ENCODE assay signal across 34 cellular contexts in genomic region chr13:55437162-55437561, GRCh38.
"Had no signal": no experiment of that assay in that cellular context is flagged by ENCODE, and none has a peak within 500 bp of the region (broad histone marks: within the 10 kb centered on the region; RNA-seq: fewer than 3 reads in every experiment).

No MANE protein-coding gene starts in this region.

- H3K4me3 Mint-ChIP-seq: activated CD8-positive, alpha-beta T cell treated with anti-CD3 and anti-CD28 coated beads for 36 hours; activated naive CD4-positive, alpha-beta T cell treated with anti-CD3 and anti-CD28 coated beads, Interleukin-2, amount 50 U/mL, for 24 hours; activated naive CD8-positive, alpha-beta T cell treated with anti-CD3 and anti-CD28 coated beads, Interleukin-2, amount 10 ng/mL, durations not matched to agents 7 days and 5 days; activated T-cell treated with anti-CD3 and anti-CD28 coated beads, Interleukin-2, amount 50 U/mL, for 72 hours; activated T-helper 17 cell treated with anti-CD3 and anti-CD28 coated beads, Interleukin-2, amount 50 U/mL, for 72 hours; central memory CD8-positive, alpha-beta T cell had no signal

- H3K4me1 Mint-ChIP-seq: activated naive CD4-positive, alpha-beta T cell treated with anti-CD3 and anti-CD28 coated beads, Interleukin-2, amount 50 U/mL, for 24 hours; activated naive CD8-positive, alpha-beta T cell treated with anti-CD3 and anti-CD28 coated beads, Interleukin-2, amount 10 ng/mL, durations not matched to agents 7 days and 5 days; activated T-helper 17 cell treated with anti-CD3 and anti-CD28 coated beads, Interleukin-2, amount 50 U/mL, for 72 hours; central memory CD8-positive, alpha-beta T cell had no signal

- H3K4me3 ChIP-seq: ascending aorta, cardiac muscle cell, PC-9 had no signal

- H3K36me3 Mint-ChIP-seq: activated naive CD4-positive, alpha-beta T cell treated with anti-CD3 and anti-CD28 coated beads, Interleukin-2, amount 50 U/mL, for 24 hours; activated naive CD8-positive, alpha-beta T cell treated with anti-CD3 and anti-CD28 coated beads, Interleukin-2, amount 10 ng/mL, durations not matched to agents 7 days and 5 days had no signal

- H3K4me1 ChIP-seq: ascending aorta had no signal

- H3K27ac Mint-ChIP-seq: activated CD8-positive, alpha-beta T cell treated with anti-CD3 and anti-CD28 coated beads for 36 hours; activated naive CD4-positive, alpha-beta T cell treated with anti-CD3 and anti-CD28 coated beads, Interleukin-2, amount 50 U/mL, for 24 hours; activated naive CD8-positive, alpha-beta T cell treated with anti-CD3 and anti-CD28 coated beads, Interleukin-2, amount 10 ng/mL, durations not matched to agents 7 days and 5 days; activated T-cell treated with anti-CD3 and anti-CD28 coated beads, Interleukin-2, amount 50 U/mL, for 72 hours; activated T-helper 17 cell treated with anti-CD3 and anti-CD28 coated beads, Interleukin-2, amount 50 U/mL, for 72 hours had no signal

- H3K9ac ChIP-seq: KMS-11 had no signal

- H3K9me3 Mint-ChIP-seq: activated naive CD4-positive, alpha-beta T cell treated with anti-CD3 and anti-CD28 coated beads, Interleukin-2, amount 50 U/mL, for 24 hours had no signal

- H3K27me3 ChIP-seq: ascending aorta, cardiac muscle cell had no signal

- DNase-seq: activated CD4-positive, alpha-beta T cell treated with anti-CD3 and anti-CD28 coated beads for 1 hour; activated CD4-positive, alpha-beta T cell treated with anti-CD3 and anti-CD28 coated beads for 48 hours; activated CD4-positive, alpha-beta T cell treated with anti-CD3 and anti-CD28 coated beads, Interleukin-2, amount 50 U/mL, for 4 hours; activated CD4-positive, CD25-positive, alpha-beta regulatory T cell; activated CD8-positive, alpha-beta T cell treated with anti-CD3 and anti-CD28 coated beads for 36 hours; activated effector memory CD4-positive, alpha-beta T cell treated with anti-CD3 and anti-CD28 coated beads, Interleukin-2, amount 50 U/mL, for 16 hours; activated naive CD4-positive, alpha-beta T cell; activated naive CD8-positive, alpha-beta T cell treated with anti-CD3 and anti-CD28 coated beads, Interleukin-2, amount 10 ng/mL, durations not matched to agents 7 days and 5 days; activated T-cell treated with anti-CD3 and anti-CD28 coated beads, Interleukin-2, amount 50 U/mL, for 1 hour; activated T-cell treated with anti-CD3 and anti-CD28 coated beads, Interleukin-2, amount 50 U/mL, for 72 hours; amygdala; MM.1S; NCI-H1092 treated with DMSO at 0.1 percent for 48 hours; NCI-H146; NCI-H187 treated with DMSO at 0.1 percent for 48 hours; NCI-H2081; NCI-H345; NCI-H526; NCI-H748 treated with DMSO at 0.1 percent for 48 hours; NK-92 treated with Interleukin-12 subunit alpha and Interleukin-12 subunit beta, amount 100 ng/mL, for 24 hours; PC-9; SW 1271; T-helper 1 cell; T-helper 2 cell; T-helper 9 cell had no signal

- H3K36me3 ChIP-seq: ascending aorta, cardiac muscle cell had no signal

- H3K27me3 Mint-ChIP-seq: activated CD8-positive, alpha-beta T cell treated with anti-CD3 and anti-CD28 coated beads for 36 hours; activated naive CD4-positive, alpha-beta T cell treated with anti-CD3 and anti-CD28 coated beads, Interleukin-2, amount 50 U/mL, for 24 hours; activated naive CD8-positive, alpha-beta T cell treated with anti-CD3 and anti-CD28 coated beads, Interleukin-2, amount 10 ng/mL, durations not matched to agents 7 days and 5 days; activated T-helper 17 cell treated with anti-CD3 and anti-CD28 coated beads, Interleukin-2, amount 50 U/mL, for 72 hours; central memory CD8-positive, alpha-beta T cell had no signal

- H3K9me3 ChIP-seq: ascending aorta had no signal

- ATAC-seq: activated CD8-positive, alpha-beta T cell treated with anti-CD3 and anti-CD28 coated beads for 36 hours; activated T-cell treated with anti-CD3 and anti-CD28 coated beads, Interleukin-2, amount 50 U/mL, for 72 hours; activated T-helper 17 cell treated with anti-CD3 and anti-CD28 coated beads, Interleukin-2, amount 50 U/mL, for 72 hours; Right ventricle myocardium inferior had no signal

- H3K27ac ChIP-seq: ascending aorta, cardiac muscle cell, KMS-11, PC-9, RWPE1, VCaP had no signal

- H3K4me2 ChIP-seq: KMS-11, PC-9 had no signal

- H2AFZ ChIP-seq: PC-9 had no signal
